ENCODE assay signal across 8 cellular contexts in genomic region chr3:135503429-135504083, GRCh38.
DNase-seq lines count a peak whose midpoint lies in the region; ATAC-seq, FAIRE-seq and TF ChIP-seq lines count a peak whose summit lies in the region.

No MANE protein-coding gene starts in this region.

- peak; percentile 56 to 63 (median 58) for TF ChIP-seq CTCF in K562 (IDR thresholded peaks at IDR 0.05 in 2 of 3, conservative IDR thresholded peaks at IDR 0.05 in 1 of 3; ENCODE audit: insufficient read depth in 2 of 3, low read depth in 1 of 3, low read length in 3 of 3)

- peak; percentile 19 for FAIRE-seq in K562 (lab: Jason Lieb, UNC)

- peak; percentile 74 for ATAC-seq in GM19395 (IDR thresholded peaks at IDR 0.05; ENCODE audit: unreplicated experiment)
- peak; percentile 95 for ATAC-seq in K562

- no peaks in the 10 kb centered on the region for H3K79me2 ChIP-seq in K562 (ENCODE audit: control insufficient read depth, insufficient read depth, low read length)

- H4K20me1 ChIP-seq in K562 (replicated peaks; ENCODE audit: control insufficient read depth, insufficient read depth, low read length): no peaks in the 10 kb centered on the region

- in situ Hi-C loops in K562 (cut with MboI): no loop called here

- no TSS peak for BruUV-seq in K562 (replicated peaks; lab: Mats Ljungman, UMichigan)

- H3K9ac ChIP-seq in HUES48 (ENCODE audit: low read depth, low read length): peak overlapping the region; percentile 48; the same call in 1 of the 2 replicates
- no peak overlapping the region for H3K9ac ChIP-seq in K562 (ENCODE audit: insufficient read depth in 1 of 2, low read depth in 2 of 2, low read length in 2 of 2)
- no peak overlapping the region for H3K9ac ChIP-seq in iPS-15b (ENCODE audit: low read depth, low read length)

- intact Hi-C loops in K562 (cut with micrococcal nuclease): loop anchor here (5.0 kb wide), 1 partner anchor 706 kb away; the partner anchor contains the start of gene EPHB1

- 0% methylated on average over 11 of the region's 14 CpGs for WGBS in K562 (ENCODE audit: insufficient coverage, low coverage, missing lambda C conversion rate)

- no peak for TF ChIP-seq POLR2A in K562 (conservative IDR thresholded peaks at IDR 0.05)

- POLR2A ChIA-PET in K562 (lab: Yijun Ruan, JAX): interaction anchor here (1.4 kb wide), 1 partner anchor 13 kb away, joined by 3 read pairs; no protein-coding TSS in a partner anchor

- no peaks in the 10 kb centered on the region for H3K27me3 ChIP-seq in HUES48 (ENCODE audit: control insufficient read depth, insufficient read depth, low read length)
- H3K27me3 ChIP-seq in K562 (ENCODE audit: control insufficient read depth in 2 of 2, insufficient read depth in 2 of 2, low read length in 2 of 2): peaks cover 0 to 3% of the 10 kb centered on the region in 2 experiments; a peak in 1 of 5 replicates
- no peaks in the 10 kb centered on the region for H3K27me3 ChIP-seq in iPS-15b (ENCODE audit: control insufficient read depth, insufficient read depth, low read length)

- peak; percentile 46 to 54 for TF ChIP-seq RAD21 in K562 (CRISPR knock-in tag; conservative IDR thresholded peaks at IDR 0.05 in 1 of 2, IDR thresholded peaks at IDR 0.05 in 1 of 2)

- peaks cover 13% of the 10 kb centered on the region for H3K4me1 ChIP-seq in HUES48 (ENCODE audit: control insufficient read depth, insufficient read depth, low read length)
- no peaks in the 10 kb centered on the region for H3K4me1 ChIP-seq in K562 (replicated peaks in 1 of 2; ENCODE audit: control insufficient read depth in 2 of 2, insufficient read depth in 2 of 2, low read length in 2 of 2)
- H3K4me1 ChIP-seq in iPS-15b (ENCODE audit: control insufficient read depth, insufficient read depth, low read length): peaks cover 7% of the 10 kb centered on the region

- H3K27ac ChIP-seq in HUES48 (ENCODE audit: low read depth, low read length) (no peak overlapping the region), K562 (ENCODE audit: extremely low read depth, low read depth, low read length) (no peak overlapping the region)

- no peaks in the 10 kb centered on the region for H3K9me3 ChIP-seq in HUES48 (ENCODE audit: control insufficient read depth, insufficient read depth, low read length)
- no peaks in the 10 kb centered on the region for H3K9me3 ChIP-seq in K562 (replicated peaks; ENCODE audit: control insufficient read depth, insufficient read depth, low read depth, low read length)
- H3K9me3 ChIP-seq in iPS-15b (ENCODE audit: control insufficient read depth, insufficient read depth, low read length): no peaks in the 10 kb centered on the region

- H2AFZ ChIP-seq in K562 (ENCODE audit: low read depth, low read length): no peak overlapping the region

- peak overlapping the region; percentile 18; the same call in 1 of the 2 replicates for H3K4me2 ChIP-seq in K562 (ENCODE audit: insufficient read depth, low read length)

- peak; percentile 71 for DNase-seq in DMS153 treated with DMSO at 0.1 percent for 48 hours (lab: John Stamatoyannopoulos, UW; ENCODE audit: unreplicated experiment)
- peak; percentile 3 for DNase-seq in NCI-H82 treated with DMSO at 0.1 percent for 48 hours (lab: John Stamatoyannopoulos, UW; ENCODE audit: unreplicated experiment)
- peak; percentile 34 to 57 (median 43) for DNase-seq in K562 (ENCODE audit: extremely low read depth in 1 of 4, low spot score in 3 of 4)
- peak; percentile 0 to 8 for DNase-seq in stimulated activated CD4-positive, alpha-beta T cell treated with anti-CD3 and anti-CD28 coated beads, Interleukin-4, amount 100 ng/mL, for 48 hours (ENCODE audit: low read depth in 2 of 2)
- DNase-seq in mesenteric fat pad (ENCODE audit: low spot score): no peak

- no peaks in the 10 kb centered on the region for H3K9me1 ChIP-seq in K562 (ENCODE audit: control insufficient read depth, insufficient read depth, low read length)

- no peaks in the 10 kb centered on the region for H3K36me3 ChIP-seq in HUES48 (ENCODE audit: control insufficient read depth, insufficient read depth, low read length)
- H3K36me3 ChIP-seq in K562 (ENCODE audit: control insufficient read depth, insufficient read depth, low read length): no peaks in the 10 kb centered on the region
- no peaks in the 10 kb centered on the region for H3K36me3 ChIP-seq in iPS-15b (ENCODE audit: control insufficient read depth, insufficient read depth, low read length)

- CTCF ChIA-PET in K562 (lab: Yijun Ruan, JAX; ENCODE audit: low intra/inter-chr PET ratio): no interaction called here

- H3K4me3 ChIP-seq in HUES48 (ENCODE audit: low read depth, low read length): peak overlapping the region; percentile 33; the same call in 1 of the 2 replicates
- no peak overlapping the region for H3K4me3 ChIP-seq in K562
- H3K4me3 ChIP-seq in iPS-15b (ENCODE audit: low read depth, low read length): peak overlapping the region; percentile 35

- TF ChIP-seq EP300 in K562 (IDR thresholded peaks at IDR 0.05; ENCODE audit: low read length): no peak

TF ChIP-seq in K562, 482 proteins besides CTCF, POLR2A, EP300 and RAD21:
- TF ChIP-seq TAF1 (IDR thresholded peaks at IDR 0.05; ENCODE audit: control insufficient read depth, extremely low read depth, insufficient read depth, low read length, severe bottlenecking) (no peak), CTCFL (IDR thresholded peaks at IDR 0.05; ENCODE audit: borderline replicate concordance, insufficient read depth, low read depth, low read length, poor library complexity, severe bottlenecking) (peak; percentile 35), BDP1 (IDR thresholded peaks at IDR 0.05; ENCODE audit: insufficient read depth, insufficient read length) (no peak), SMC3 (conservative IDR thresholded peaks at IDR 0.05; ENCODE audit: insufficient read depth, low read depth, low read length) (0 out of 2 replicates have a peak, but pooled peaks have one; percentile 10)
